34 cellular contexts compared by ENCODE assay signal in genomic region chr12:52532636-52533035, GRCh38. TPM values are rescaled to one million over a fixed set of nuclear protein-coding genes. Genes with fewer than 3 reads are reported as not detected.
"Had no signal": no experiment of that assay in that cellular context is flagged by ENCODE, and none has a peak within 500 bp of the region (broad histone marks: within the 10 kb centered on the region; RNA-seq: fewer than 3 reads in every experiment).

No MANE protein-coding gene starts in this region.

- H3K9me3 ChIP-seq: left ventricle myocardium inferior, mucosa of descending colon, ovary, prostate gland, suprapubic skin, thoracic aorta, tibial artery, vagina had no signal

- H3K9me3 Mint-ChIP-seq: memory B cell; natural killer cell treated with Interleukin-12 subunit alpha and Interleukin-12 subunit beta and Interleukin-15 and Interleukin-18, amount 100 ng/mL, for 72 hours; stimulated activated naive B cell treated with anti-CD40 and anti-IgM and Interleukin-4, amounts not matched to agents 10 μg/mL and 1 μg/mL and 100 μg/mL, for 72 hours; stimulated activated naive CD8-positive, alpha-beta T cell treated with anti-CD3 and anti-CD28 coated beads, Interleukin-15, Interleukin-2, amounts not matched to agents 100 ng/mL and 50 ng/mL, for 24 hours; type B pancreatic cell had no signal

- H3K4me3 ChIP-seq: hepatocyte, left ventricle myocardium inferior, lung, mucosa of descending colon, ovary, prostate gland, smooth muscle cell, suprapubic skin, thoracic aorta, tibial artery, vagina had no signal

- H3K4me3 Mint-ChIP-seq: memory B cell; naive thymus-derived CD4-positive, alpha-beta T cell; natural killer cell treated with Interleukin-12 subunit alpha and Interleukin-12 subunit beta and Interleukin-15 and Interleukin-18, amount 100 ng/mL, for 72 hours; stimulated activated naive B cell treated with anti-CD40 and anti-IgM and Interleukin-4, amounts not matched to agents 10 μg/mL and 1 μg/mL and 100 μg/mL, for 72 hours; stimulated activated naive CD8-positive, alpha-beta T cell treated with anti-CD3 and anti-CD28 coated beads, Interleukin-15, Interleukin-2, amounts not matched to agents 100 ng/mL and 50 ng/mL, for 24 hours; type B pancreatic cell had no signal

- H3K27ac ChIP-seq: hepatocyte, left ventricle myocardium inferior, ovary, prostate gland, suprapubic skin, thoracic aorta, tibial artery, vagina had no signal

- H2AFZ ChIP-seq: hepatocyte had no signal

- H3K4me1 Mint-ChIP-seq: stimulated activated naive B cell treated with anti-CD40 and anti-IgM and Interleukin-4, amounts not matched to agents 10 μg/mL and 1 μg/mL and 100 μg/mL, for 72 hours had no signal

- H3K79me2 ChIP-seq: hepatocyte had no signal

- H3K27me3 ChIP-seq: hepatocyte, ovary, suprapubic skin, tibial artery, vagina had no signal

- H3K4me1 ChIP-seq: left ventricle myocardium inferior, prostate gland, suprapubic skin, tibial artery had no signal

- H3K4me2 ChIP-seq: hepatocyte, smooth muscle cell had no signal

- DNase-seq: islet precursor cell; left ventricle myocardium inferior; midbrain; mucosa of descending colon; naive thymus-derived CD4-positive, alpha-beta T cell; ovary; retina; right cardiac atrium; stimulated activated CD4-positive, alpha-beta T cell treated with anti-CD3 and anti-CD28 coated beads, Interleukin-12 subunit alpha, Interleukin-12 subunit beta, amount 100 ng/mL, for 4 hours; stimulated activated CD4-positive, alpha-beta T cell treated with anti-CD3 and anti-CD28 coated beads, Interleukin-15, amount 100 ng/mL, for 24 hours; stimulated activated CD4-positive, alpha-beta T cell treated with anti-CD3 and anti-CD28 coated beads, Interleukin-2, amount 100 ng/mL, for 24 hours; stimulated activated CD4-positive, alpha-beta T cell treated with anti-CD3 and anti-CD28 coated beads, Interleukin-4, amount 100 ng/mL, for 1 hour; stimulated activated naive B cell treated with anti-CD40 and anti-IgM and Interleukin-4, amounts not matched to agents 10 μg/mL and 1 μg/mL and 100 μg/mL, for 72 hours had no signal

- ATAC-seq: mucosa of descending colon; natural killer cell treated with Interleukin-12 subunit alpha and Interleukin-12 subunit beta and Interleukin-15 and Interleukin-18, amount 100 ng/mL, for 72 hours; right cardiac atrium; sciatic nerve; stimulated activated naive B cell treated with anti-CD40 and anti-IgM and Interleukin-4, amounts not matched to agents 10 μg/mL and 1 μg/mL and 100 μg/mL, for 72 hours had no signal

- H3K36me3 Mint-ChIP-seq: memory B cell; naive thymus-derived CD4-positive, alpha-beta T cell; natural killer cell treated with Interleukin-12 subunit alpha and Interleukin-12 subunit beta and Interleukin-15 and Interleukin-18, amount 100 ng/mL, for 72 hours; stimulated activated naive B cell treated with anti-CD40 and anti-IgM and Interleukin-4, amounts not matched to agents 10 μg/mL and 1 μg/mL and 100 μg/mL, for 72 hours; type B pancreatic cell had no signal

- H3K36me3 ChIP-seq: left ventricle myocardium inferior, ovary, prostate gland, suprapubic skin, thoracic aorta, tibial artery, vagina had no signal

- H3K27ac Mint-ChIP-seq: memory B cell; naive thymus-derived CD4-positive, alpha-beta T cell; natural killer cell treated with Interleukin-12 subunit alpha and Interleukin-12 subunit beta and Interleukin-15 and Interleukin-18, amount 100 ng/mL, for 72 hours; stimulated activated naive B cell treated with anti-CD40 and anti-IgM and Interleukin-4, amounts not matched to agents 10 μg/mL and 1 μg/mL and 100 μg/mL, for 72 hours; stimulated activated naive CD8-positive, alpha-beta T cell treated with anti-CD3 and anti-CD28 coated beads, Interleukin-15, Interleukin-2, amounts not matched to agents 100 ng/mL and 50 ng/mL, for 24 hours; type B pancreatic cell had no signal

- H3K27me3 Mint-ChIP-seq: stimulated activated naive CD8-positive, alpha-beta T cell treated with anti-CD3 and anti-CD28 coated beads, Interleukin-15, Interleukin-2, amounts not matched to agents 100 ng/mL and 50 ng/mL, for 24 hours; type B pancreatic cell had no signal

RNA-seq across cellular contexts. Expression of gene KRT5, which starts 12.4 kb away (rescaled TPM):
- total RNA-seq: kidney epithelial cell; left ventricle myocardium inferior; natural killer cell treated with Interleukin-12 subunit alpha and Interleukin-12 subunit beta and Interleukin-15 and Interleukin-18, amount 100 ng/mL, for 72 hours; right cardiac atrium had no signal
- polyA plus RNA-seq: naive thymus-derived CD4-positive, alpha-beta T cell; neural cell had no signal

RNA-seq across cellular contexts. Expression of gene KRT71, which starts 20.3 kb away (rescaled TPM):
- total RNA-seq: hepatocyte; kidney epithelial cell; left ventricle myocardium inferior; lung; mesenteric fat pad; mucosa of descending colon; myocyte; naive thymus-derived CD4-positive, alpha-beta T cell; natural killer cell treated with Interleukin-12 subunit alpha and Interleukin-12 subunit beta and Interleukin-15 and Interleukin-18, amount 100 ng/mL, for 72 hours; omental fat pad; ovary; prostate gland; right cardiac atrium; sciatic nerve; skeletal muscle tissue; smooth muscle cell; subcutaneous adipose tissue; thoracic aorta; urinary bladder; vagina had no signal
- polyA plus RNA-seq: hepatocyte; lung; naive thymus-derived CD4-positive, alpha-beta T cell; neural cell; ovary; right cardiac atrium; smooth muscle cell; urinary bladder had no signal

RNA-seq across cellular contexts. Expression of gene KRT6A, which starts 39.6 kb away (rescaled TPM):
- total RNA-seq: left ventricle myocardium inferior; mesenteric fat pad; myocyte; naive thymus-derived CD4-positive, alpha-beta T cell; natural killer cell treated with Interleukin-12 subunit alpha and Interleukin-12 subunit beta and Interleukin-15 and Interleukin-18, amount 100 ng/mL, for 72 hours; right cardiac atrium; sciatic nerve; urinary bladder had no signal
- polyA plus RNA-seq: naive thymus-derived CD4-positive, alpha-beta T cell; neural cell; right cardiac atrium had no signal

RNA-seq across cellular contexts. Expression of gene KRT74, which starts 41.0 kb away (rescaled TPM):
- total RNA-seq: hepatocyte; kidney epithelial cell; lung; mesenteric fat pad; mucosa of descending colon; myocyte; natural killer cell treated with Interleukin-12 subunit alpha and Interleukin-12 subunit beta and Interleukin-15 and Interleukin-18, amount 100 ng/mL, for 72 hours; omental fat pad; ovary; sciatic nerve; skeletal muscle tissue; smooth muscle cell; subcutaneous adipose tissue; thoracic aorta; urinary bladder; vagina had no signal
- polyA plus RNA-seq: hepatocyte; lung; naive thymus-derived CD4-positive, alpha-beta T cell; neural cell; ovary; smooth muscle cell; urinary bladder had no signal

RNA-seq across cellular contexts. Expression of gene KRT6C, which starts 59.0 kb away (rescaled TPM):
- total RNA-seq: kidney epithelial cell; left ventricle myocardium inferior; lung; mesenteric fat pad; myocyte; naive thymus-derived CD4-positive, alpha-beta T cell; natural killer cell treated with Interleukin-12 subunit alpha and Interleukin-12 subunit beta and Interleukin-15 and Interleukin-18, amount 100 ng/mL, for 72 hours; omental fat pad; prostate gland; right cardiac atrium; sciatic nerve; skeletal muscle tissue; subcutaneous adipose tissue; thoracic aorta; urinary bladder had no signal
- polyA plus RNA-seq: naive thymus-derived CD4-positive, alpha-beta T cell; neural cell; ovary; right cardiac atrium; urinary bladder had no signal
